ENCODE assay signal across 28 cellular contexts in the genomic region with DNA sequence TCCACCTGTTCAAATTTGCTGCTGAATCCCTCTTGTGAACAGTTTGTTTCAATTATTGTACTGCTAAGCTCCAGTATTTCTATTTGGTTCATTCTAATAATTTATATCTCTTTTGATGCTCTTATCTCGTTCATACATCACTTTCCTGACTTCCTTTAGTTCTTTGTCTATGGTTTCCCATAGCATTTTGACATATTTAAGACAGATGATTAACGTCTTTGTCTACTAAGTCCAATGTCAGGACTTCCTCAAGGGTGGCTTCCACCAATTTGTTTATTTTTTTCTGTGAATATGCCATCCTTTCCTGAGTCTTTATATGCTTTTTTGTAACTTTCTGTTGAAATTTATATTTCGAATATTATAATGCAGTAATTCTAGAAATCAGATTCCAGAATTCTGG.
"Had no signal": no experiment of that assay in that cellular context is flagged by ENCODE, and none has a peak within 500 bp of the region (broad histone marks: within the 10 kb centered on the region; RNA-seq: fewer than 3 reads in every experiment).

No MANE protein-coding gene starts in this region.

- H3K27ac ChIP-seq: body of pancreas, colonic mucosa, dorsolateral prefrontal cortex, esophagus squamous epithelium, gastroesophageal sphincter, heart right ventricle, hepatocyte had no signal

- H3K4me1 ChIP-seq: body of pancreas, colonic mucosa, esophagus squamous epithelium, gastroesophageal sphincter had no signal

- H3K9me3 ChIP-seq: body of pancreas, colonic mucosa, esophagus squamous epithelium, gastroesophageal sphincter, heart right ventricle had no signal

- H3K4me3 ChIP-seq: body of pancreas, colonic mucosa, dorsolateral prefrontal cortex, esophagus squamous epithelium, gastroesophageal sphincter, heart right ventricle, hepatocyte had no signal

- ATAC-seq: activated CD4-positive, alpha-beta T cell treated with anti-CD3 and anti-CD28 coated beads for 36 hours; activated CD8-positive, alpha-beta T cell treated with anti-CD3 and anti-CD28 coated beads, Interleukin-2, amount 10 ng/mL, durations not matched to agents 7 days and 5 days; activated naive CD4-positive, alpha-beta T cell treated with anti-CD3 and anti-CD28 coated beads, Interleukin-2, amount 50 U/mL, for 72 hours; activated T-cell treated with anti-CD3 and anti-CD28 coated beads, Interleukin-2, amount 50 U/mL, for 72 hours; body of pancreas; gastroesophageal sphincter; heart right ventricle had no signal

- H3K27me3 ChIP-seq: body of pancreas, colonic mucosa, dorsolateral prefrontal cortex, esophagus squamous epithelium, gastroesophageal sphincter, heart right ventricle, hepatocyte had no signal

- DNase-seq: activated CD4-positive, alpha-beta memory T cell treated with anti-CD3 and anti-CD28 coated beads for 36 hours; activated CD4-positive, alpha-beta T cell treated with anti-CD3 and anti-CD28 coated beads for 36 hours; activated CD4-positive, alpha-beta T cell treated with anti-CD3 and anti-CD28 coated beads, Interleukin-2, amount 10 ng/mL, durations not matched to agents 24 days and 14 days; activated CD4-positive, CD25-positive, alpha-beta regulatory T cell; activated CD4-positive, CD25-positive, alpha-beta regulatory T cell treated with anti-CD3 and anti-CD28 coated beads, Interleukin-2, amount 50 U/mL, for 72 hours; activated CD8-positive, alpha-beta memory T cell treated with anti-CD3 and anti-CD28 coated beads, Interleukin-2, amount 50 U/mL, for 48 hours; activated CD8-positive, alpha-beta T cell treated with anti-CD3 and anti-CD28 coated beads, Interleukin-2, amount 10 ng/mL, durations not matched to agents 7 days and 5 days; activated gamma-delta T cell; activated naive CD4-positive, alpha-beta T cell; activated naive CD4-positive, alpha-beta T cell treated with anti-CD3 and anti-CD28 coated beads, Interleukin-2, amount 10 ng/mL, durations not matched to agents 7 days and 5 days; activated T-cell treated with anti-CD3 and anti-CD28 coated beads for 4 hours; activated T-cell treated with anti-CD3 and anti-CD28 coated beads, Interleukin-2, amount 50 U/mL, for 24 hours; activated T-cell treated with anti-CD3 and anti-CD28 coated beads, Interleukin-2, amount 50 U/mL, for 72 hours; amniotic stem cell; anterior cingulate cortex; body of pancreas; caudate nucleus; colonic mucosa; dorsolateral prefrontal cortex; effector memory CD4-positive, alpha-beta T cell; endodermal cell; esophagus squamous epithelium; foreskin melanocyte; heart right ventricle; T-helper 2 cell had no signal

- H3K36me3 ChIP-seq: colonic mucosa, gastroesophageal sphincter had no signal
